Comparison of ENCODE assay signal across 8 cellular contexts in the genomic region with DNA sequence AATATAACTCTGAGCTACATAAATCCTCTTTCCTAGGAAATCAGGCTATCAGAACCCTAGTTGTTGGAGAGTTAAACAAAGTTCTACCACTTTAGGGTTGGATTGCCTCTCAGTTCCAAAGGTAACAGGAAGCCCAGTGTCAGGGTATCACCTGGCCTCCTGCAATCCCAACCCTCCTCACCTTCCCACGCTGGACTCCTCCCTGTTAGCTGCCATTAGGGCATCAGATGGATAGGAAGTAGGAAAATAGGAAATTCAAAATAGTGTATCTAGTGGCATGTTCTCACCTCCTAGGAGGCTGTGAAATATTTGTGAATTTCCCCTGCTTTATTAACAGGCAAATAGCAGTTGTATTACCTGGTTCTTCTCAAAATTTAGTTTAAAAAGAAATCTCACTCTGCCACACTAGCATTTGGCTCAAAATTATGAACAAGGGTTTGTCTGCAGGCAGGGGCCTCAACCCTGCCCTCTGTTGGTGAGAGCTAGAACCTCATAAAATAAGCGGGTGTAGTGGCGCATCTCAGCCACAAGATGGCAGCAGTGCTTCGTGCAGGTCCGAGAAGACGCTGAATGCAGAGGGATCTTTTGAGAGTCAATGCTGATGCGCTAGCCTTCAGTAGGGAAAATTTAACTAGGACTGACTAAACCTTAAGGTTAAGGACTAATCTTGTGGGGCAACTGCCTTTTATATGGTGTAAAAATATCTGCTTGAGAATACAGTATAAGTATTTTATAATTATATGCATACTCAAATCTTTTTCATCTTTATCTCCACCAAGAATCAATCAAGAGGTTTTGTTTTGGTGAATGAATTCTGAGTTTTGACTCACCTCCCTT.
DNase-seq lines count a peak whose midpoint lies in the region; ATAC-seq lines count a peak whose summit lies in the region.

No MANE protein-coding gene starts in this region.

- H3K9me3 ChIP-seq in BLaER1, result no peaks in the 10 kb centered on the region

- no peaks in the 10 kb centered on the region for H3K36me3 ChIP-seq in BLaER1

- H3K4me2 ChIP-seq in BLaER1, result peak overlapping the region; percentile 48

- H3K27ac ChIP-seq in BLaER1, result peak overlapping the region; percentile 45; the same call in 1 of the 2 replicates

- peak; percentile 85 for ATAC-seq in GM19035 (IDR thresholded peaks at IDR 0.05; ENCODE audit: unreplicated experiment)
- peak; percentile 84 for ATAC-seq in HG03196 (IDR thresholded peaks at IDR 0.05; ENCODE audit: unreplicated experiment)

- DNase-seq in NCI-H2227 treated with DMSO at 0.1 percent for 48 hours (lab: John Stamatoyannopoulos, UW), result peak; percentile 81
- peak; percentile 21 to 54 (median 28) for DNase-seq in activated CD4-positive, CD25-positive, alpha-beta regulatory T cell (lab: John Stamatoyannopoulos, UW)
- DNase-seq in central memory CD4-positive, alpha-beta T cell, result peak; percentile 72
- peak; percentile 50 for DNase-seq in kidney glomerular epithelial cell (lab: John Stamatoyannopoulos, UW)
- peak; percentile 65 to 77 for DNase-seq in stimulated activated CD4-positive, alpha-beta T cell treated with anti-CD3 and anti-CD28 coated beads, Interleukin-2, amount 100 ng/mL, for 48 hours

- H3K9ac ChIP-seq in BLaER1, result no peak overlapping the region

- H3K27me3 ChIP-seq in BLaER1, result no peaks in the 10 kb centered on the region

- H3K4me3 ChIP-seq in BLaER1, result no peak overlapping the region

- H4K20me1 ChIP-seq in BLaER1, result no peaks in the 10 kb centered on the region

- H3K4me1 ChIP-seq in BLaER1, result peaks cover 18% of the 10 kb centered on the region

Comparison
In these comparisons a context has a peak if more than half of its experiments do, and no peak if none do; other contexts are left out.
1. DNase-seq: peak in every context shown above with its lines; median percentile 81 in NCI-H2227 treated with DMSO at 0.1 percent for 48 hours; 72 in central memory CD4-positive, alpha-beta T cell; 71 in stimulated activated CD4-positive, alpha-beta T cell treated with anti-CD3 and anti-CD28 coated beads, Interleukin-2, amount 100 ng/mL, for 48 hours; 50 in kidney glomerular epithelial cell; 28 in activated CD4-positive, CD25-positive, alpha-beta regulatory T cell.